In genomic region chr3:60274646-60275045, GRCh38 we compare ENCODE assay signal across 3 cellular contexts.
A peak's percentile ranks its signal among the peaks of the same experiment; 100 is the strongest.
TF ChIP-seq lines count a peak whose summit lies in the region.

No MANE protein-coding gene starts in this region.

TF ChIP-seq in HepG2, 621 proteins besides CTCF, POLR2A, EP300 and RAD21:
- TF ChIP-seq MAFF (IDR thresholded peaks at IDR 0.05; ENCODE audit: low read depth, low read length) = peak; percentile 90
- TF ChIP-seq ZFP91 (CRISPR knock-in tag; IDR thresholded peaks at IDR 0.05; ENCODE audit: borderline replicate concordance) = no peak
- peak; percentile 88 to 94 for TF ChIP-seq MAFK (conservative IDR thresholded peaks at IDR 0.05 in 1 of 2, IDR thresholded peaks at IDR 0.05 in 1 of 2; ENCODE audit: low read length in 2 of 2)

TF ChIP-seq in IMR-90, 13 proteins besides CTCF, POLR2A, EP300 and RAD21:
- TF ChIP-seq MAFK (IDR thresholded peaks at IDR 0.05; ENCODE audit: low read depth, low read length) (peak; percentile 92), FOS (IDR thresholded peaks at IDR 0.05; ENCODE audit: low read depth, low read length) (no peak), SMC3 (IDR thresholded peaks at IDR 0.05; ENCODE audit: low read depth, low read length) (no peak)

TF ChIP-seq in H1, 55 proteins besides CTCF, POLR2A, EP300 and RAD21:
- no peak for TF ChIP-seq TEAD4 (IDR thresholded peaks at IDR 0.05; ENCODE audit: low read depth, low read length)
- TF ChIP-seq MAFK (IDR thresholded peaks at IDR 0.05; ENCODE audit: low read depth, low read length) = peak; percentile 55; the same call in 1 of the 2 replicates
- no peak for TF ChIP-seq POLR2AphosphoS5 (IDR thresholded peaks at IDR 0.05; ENCODE audit: low read depth, low read length)
- no peak for TF ChIP-seq CHD1 (IDR thresholded peaks at IDR 0.05; ENCODE audit: low read depth, low read length)
- TF ChIP-seq CTBP2 (IDR thresholded peaks at IDR 0.05; ENCODE audit: borderline replicate concordance, insufficient read depth, insufficient read length, low read length) = no peak
TF ChIP-seq in H1: peak in this region for 1.
